In genomic region chr9:136726631-136727191, GRCh38 we compare ENCODE assay signal across 1 cellular context.
TF ChIP-seq lines count a peak whose summit lies in the region.

No MANE protein-coding gene starts in this region.

TF ChIP-seq in GM23338, 12 proteins besides CTCF, POLR2A, EP300 and RAD21 (continued from another document):
- TF ChIP-seq REST (IDR thresholded peaks at IDR 0.05; ENCODE audit: unreplicated experiment) (no peak), ZNF331 (CRISPR knock-in tag; IDR thresholded peaks at IDR 0.05; ENCODE audit: low read depth) (no peak), CREB1 (CRISPR knock-in tag; IDR thresholded peaks at IDR 0.05; ENCODE audit: low read depth) (no peak), EZH2 (IDR thresholded peaks at IDR 0.05; ENCODE audit: low read depth, unreplicated experiment) (no peak), EZH2phosphoT487 (IDR thresholded peaks at IDR 0.05; ENCODE audit: unreplicated experiment) (no peak), STAT1 (IDR thresholded peaks at IDR 0.05; ENCODE audit: unreplicated experiment) (no peak), ETS1 (IDR thresholded peaks at IDR 0.05) (no peak), POLR2AphosphoS5 (IDR thresholded peaks at IDR 0.05; ENCODE audit: low read depth) (no peak; the same call in 1 of the 2 replicates)
TF ChIP-seq in GM23338: peak in this region for 0.
